29 cellular contexts compared by ENCODE assay signal in the genomic region with DNA sequence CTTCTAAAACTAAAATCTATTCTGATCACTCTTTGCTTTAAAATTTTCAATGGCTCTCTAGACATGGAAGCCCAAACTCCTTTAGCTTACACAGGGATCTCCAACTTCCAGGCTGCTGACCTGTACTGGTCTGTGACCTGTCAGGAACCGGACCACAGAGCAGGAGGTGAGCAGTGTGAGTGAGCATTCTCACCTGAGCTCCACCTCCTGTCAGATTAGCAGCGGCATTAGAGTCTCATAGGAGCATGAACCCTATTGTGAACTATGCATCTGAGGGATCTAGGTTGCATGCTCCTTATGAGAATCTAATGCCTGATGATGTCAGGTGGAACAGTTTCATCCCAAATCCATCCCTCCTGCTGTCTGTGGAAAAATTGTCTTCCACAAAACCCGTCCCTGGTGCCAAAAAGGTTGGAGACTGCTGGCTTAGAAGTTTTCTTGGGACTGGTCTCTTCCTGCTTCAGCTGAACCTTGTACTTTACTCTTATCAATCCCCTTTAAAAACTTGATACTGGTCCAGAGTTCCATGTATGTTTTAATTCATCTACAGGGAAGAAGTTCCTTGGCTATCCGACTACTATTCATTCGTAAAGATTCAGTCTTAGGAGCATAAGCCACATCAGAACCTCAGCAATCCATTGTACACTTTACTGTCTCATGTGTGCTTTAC.
"Had no signal": no experiment of that assay in that cellular context is flagged by ENCODE, and none has a peak within 500 bp of the region (broad histone marks: within the 10 kb centered on the region; RNA-seq: fewer than 3 reads in every experiment).

No MANE protein-coding gene starts in this region.

- FAIRE-seq: urothelium cell line had no signal

- H3K4me1 ChIP-seq: testis, thyroid gland, transverse colon, upper lobe of left lung, upper lobe of right lung, uterus, vagina had no signal

- H3K4me1 Mint-ChIP-seq: stimulated activated effector memory CD8-positive, alpha-beta T cell treated with anti-CD3 and anti-CD28 coated beads, Interleukin-12 subunit alpha, Interleukin-12 subunit beta, amount 100 ng/mL, for 72 hours; stimulated activated memory B cell treated with anti-CD40 and anti-IgM and Interleukin-4, amounts not matched to agents 10 μg/mL and 1 μg/mL and 100 μg/mL, for 72 hours; stimulated activated naive B cell treated with anti-CD40 and anti-IgM and Interleukin-4, amounts not matched to agents 10 μg/mL and 1 μg/mL and 100 μg/mL, for 72 hours; stimulated activated naive CD8-positive, alpha-beta T cell treated with anti-CD3 and anti-CD28 coated beads, Interleukin-15, amount 100 ng/mL, for 72 hours had no signal

- ATAC-seq: stimulated activated effector memory CD8-positive, alpha-beta T cell treated with anti-CD3 and anti-CD28 coated beads, Interleukin-12 subunit alpha, Interleukin-12 subunit beta, amount 100 ng/mL, for 72 hours; stimulated activated memory B cell treated with anti-CD40 and anti-IgM and Interleukin-4, amounts not matched to agents 10 μg/mL and 1 μg/mL and 100 μg/mL, for 72 hours; stimulated activated naive B cell treated with anti-CD40 and anti-IgM and Interleukin-4, amounts not matched to agents 10 μg/mL and 1 μg/mL and 100 μg/mL, for 72 hours; stimulated activated naive CD8-positive, alpha-beta T cell treated with anti-CD3 and anti-CD28 coated beads, Interleukin-15, amount 100 ng/mL, for 72 hours; stimulated activated naive CD8-positive, alpha-beta T cell treated with anti-CD3 and anti-CD28 coated beads, Interleukin-15, Interleukin-2, amounts not matched to agents 100 U/mL and 50 U/mL, for 24 hours; upper lobe of right lung had no signal

- H3K27ac ChIP-seq: stomach, suprapubic skin, testis, thoracic aorta, thyroid gland, tibial artery, tibial nerve, transverse colon, upper lobe of left lung, upper lobe of right lung, uterus, vagina had no signal

- DNase-seq: stimulated activated CD4-positive, alpha-beta T cell treated with anti-CD3 and anti-CD28 coated beads, Interleukin-2, amount 100 ng/mL, for 48 hours; stimulated activated CD4-positive, alpha-beta T cell treated with anti-CD3 and anti-CD28 coated beads, Interleukin-4, amount 100 ng/mL, for 1 hour; stimulated activated CD4-positive, alpha-beta T cell treated with anti-CD3 and anti-CD28 coated beads, Interleukin-4, amount 100 ng/mL, for 24 hours; stimulated activated CD4-positive, alpha-beta T cell treated with anti-CD3 and anti-CD28 coated beads, Interleukin-4, amount 100 ng/mL, for 4 hours; stimulated activated CD8-positive, alpha-beta memory T cell treated with anti-CD3 and anti-CD28 coated beads, Interleukin-4, amount 100 ng/mL, for 48 hours; stimulated activated naive B cell treated with anti-CD40 and anti-IgM and Interleukin-4, amounts not matched to agents 10 μg/mL and 1 μg/mL and 100 μg/mL, for 72 hours; stimulated activated naive CD4-positive, alpha-beta T cell; stimulated activated naive CD4-positive, alpha-beta T cell treated with Interleukin-2 at 50 U/mL for 16 hours; stimulated activated naive CD8-positive, alpha-beta T cell treated with anti-CD3 and anti-CD28 coated beads, Interleukin-15, amount 100 ng/mL, for 72 hours; stimulated activated naive CD8-positive, alpha-beta T cell treated with anti-CD3 and anti-CD28 coated beads, Interleukin-15, Interleukin-2, amounts not matched to agents 100 U/mL and 50 U/mL, for 24 hours; stomach; substantia nigra; testis; thyroid gland; tibial artery; transverse colon; trophoblast cell; upper lobe of left lung; upper lobe of right lung; uterus had no signal

- H3K27me3 ChIP-seq: stomach, suprapubic skin, testis, thyroid gland, tibial artery, tibial nerve, transverse colon, upper lobe of left lung, upper lobe of right lung, uterus, vagina had no signal

- H3K27me3 Mint-ChIP-seq: stimulated activated naive CD8-positive, alpha-beta T cell treated with anti-CD3 and anti-CD28 coated beads, Interleukin-15, amount 100 ng/mL, for 72 hours; type B pancreatic cell had no signal

- H3K9me3 ChIP-seq: suprapubic skin, testis, thoracic aorta, thyroid gland, tibial nerve, transverse colon, upper lobe of left lung, upper lobe of right lung, uterus, vagina had no signal

- H3K4me3 ChIP-seq: stomach, suprapubic skin, testis, thoracic aorta, thyroid gland, tibial artery, tibial nerve, transverse colon, upper lobe of left lung, upper lobe of right lung, uterus, vagina had no signal

- H3K36me3 ChIP-seq: stomach, suprapubic skin, thoracic aorta, thyroid gland, tibial artery, tibial nerve, transverse colon, upper lobe of left lung, upper lobe of right lung, uterus, vagina had no signal

- H3K4me3 Mint-ChIP-seq: stimulated activated effector memory CD8-positive, alpha-beta T cell treated with anti-CD3 and anti-CD28 coated beads, Interleukin-12 subunit alpha, Interleukin-12 subunit beta, amount 100 ng/mL, for 72 hours; stimulated activated memory B cell treated with anti-CD40 and anti-IgM and Interleukin-4, amounts not matched to agents 10 μg/mL and 1 μg/mL and 100 μg/mL, for 72 hours; stimulated activated naive B cell treated with anti-CD40 and anti-IgM and Interleukin-4, amounts not matched to agents 10 μg/mL and 1 μg/mL and 100 μg/mL, for 72 hours; stimulated activated naive CD8-positive, alpha-beta T cell treated with anti-CD3 and anti-CD28 coated beads, Interleukin-15, amount 100 ng/mL, for 72 hours; stimulated activated naive CD8-positive, alpha-beta T cell treated with anti-CD3 and anti-CD28 coated beads, Interleukin-15, Interleukin-2, amounts not matched to agents 100 ng/mL and 50 ng/mL, for 24 hours; type B pancreatic cell had no signal

- H3K27ac Mint-ChIP-seq: stimulated activated effector memory CD8-positive, alpha-beta T cell treated with anti-CD3 and anti-CD28 coated beads, Interleukin-12 subunit alpha, Interleukin-12 subunit beta, amount 100 ng/mL, for 72 hours; stimulated activated memory B cell treated with anti-CD40 and anti-IgM and Interleukin-4, amounts not matched to agents 10 μg/mL and 1 μg/mL and 100 μg/mL, for 72 hours; stimulated activated naive B cell treated with anti-CD40 and anti-IgM and Interleukin-4, amounts not matched to agents 10 μg/mL and 1 μg/mL and 100 μg/mL, for 72 hours; stimulated activated naive CD8-positive, alpha-beta T cell treated with anti-CD3 and anti-CD28 coated beads, Interleukin-15, amount 100 ng/mL, for 72 hours; stimulated activated naive CD8-positive, alpha-beta T cell treated with anti-CD3 and anti-CD28 coated beads, Interleukin-15, Interleukin-2, amounts not matched to agents 100 ng/mL and 50 ng/mL, for 24 hours; type B pancreatic cell had no signal

- H3K36me3 Mint-ChIP-seq: stimulated activated effector memory CD8-positive, alpha-beta T cell treated with anti-CD3 and anti-CD28 coated beads, Interleukin-12 subunit alpha, Interleukin-12 subunit beta, amount 100 ng/mL, for 72 hours; stimulated activated memory B cell treated with anti-CD40 and anti-IgM and Interleukin-4, amounts not matched to agents 10 μg/mL and 1 μg/mL and 100 μg/mL, for 72 hours; stimulated activated naive B cell treated with anti-CD40 and anti-IgM and Interleukin-4, amounts not matched to agents 10 μg/mL and 1 μg/mL and 100 μg/mL, for 72 hours; type B pancreatic cell had no signal
